ENCODE assay signal across 28 cellular contexts in genomic region chr16:57315401-57315800, GRCh38. TPM values are rescaled to one million over a fixed set of nuclear protein-coding genes. Genes with fewer than 3 reads are reported as not detected.
DNase-seq lines count a peak whose midpoint lies in the region; ATAC-seq, FAIRE-seq and TF ChIP-seq lines count a peak whose summit lies in the region.
"Had no signal": no experiment of that assay in that cellular context is flagged by ENCODE, and none has a peak within 500 bp of the region (broad histone marks: within the 10 kb centered on the region; RNA-seq: fewer than 3 reads in every experiment).

No MANE protein-coding gene starts in this region.

- ATAC-seq in HG03469 (IDR thresholded peaks at IDR 0.05; ENCODE audit: unreplicated experiment), result no peak
- ATAC-seq: naive thymus-derived CD8-positive, alpha-beta T cell; right lobe of liver; WTC11 had no signal

- H3K27me3 Mint-ChIP-seq in nephron (ENCODE audit: low read depth) (no peaks in the 10 kb centered on the region), HFFc6 (ENCODE audit: insufficient read depth) (peaks cover 16% of the 10 kb centered on the region)
- H3K27me3 Mint-ChIP-seq: CD4-positive, alpha-beta T cell had no signal

- H3K4me1 ChIP-seq in ascending aorta, result peaks cover 21 to 49% of the 10 kb centered on the region in 2 donors
- H3K4me1 ChIP-seq: breast epithelium, colonic mucosa had no signal

- no peak overlapping the region for H3K4me3 ChIP-seq in ascending aorta
- H3K4me3 ChIP-seq: adrenal gland, breast epithelium, colonic mucosa, ovary, right lobe of liver had no signal

- no peak for DNase-seq in GM19239 (ENCODE audit: insufficient read length, low spot score)
- no peak for DNase-seq in ascending aorta (ENCODE audit: low spot score in 2 of 2)
- DNase-seq in HFFc6, result no peak
- DNase-seq in GDM1 (lab: John Stamatoyannopoulos, UW), result no peak
- no peak for DNase-seq in SW 1271 (lab: John Stamatoyannopoulos, UW)
- DNase-seq: activated CD4-positive, alpha-beta T cell treated with anti-CD3 and anti-CD28 coated beads, Interleukin-2, amount 50 U/mL, for 4 hours; activated effector memory CD4-positive, alpha-beta T cell treated with anti-CD3 and anti-CD28 coated beads, Interleukin-2, amount 50 U/mL, for 16 hours; activated T-cell treated with anti-CD3 and anti-CD28 coated beads for 4 hours; CD4-positive, alpha-beta T cell; colonic mucosa; glutamatergic neuron; Kasumi-1; naive thymus-derived CD8-positive, alpha-beta T cell; NCI-H1092 treated with DMSO at 0.1 percent for 48 hours; NCI-H2029 treated with DMSO at 0.1 percent for 48 hours; ovary; right lobe of liver; stimulated activated CD4-positive, alpha-beta T cell treated with anti-CD3 and anti-CD28 coated beads, Interleukin-15, amount 100 ng/mL, for 24 hours; T-helper 9 cell had no signal

- TF ChIP-seq CTCF in ascending aorta (IDR thresholded peaks at IDR 0.05) (no peak), nephron (IDR thresholded peaks at IDR 0.05; ENCODE audit: unreplicated experiment in 3 of 3) (no peak), HFFc6 (IDR thresholded peaks at IDR 0.05) (no peak)

- intact Hi-C loops in ascending aorta (cut with DNase I), result loop anchor here (5.0 kb wide), 1 partner anchor 102 kb away; no protein-coding TSS in a partner anchor

- FAIRE-seq in A204.1 (lab: Jason Lieb, UNC), result peak; percentile 83
- peak; percentile 4 for FAIRE-seq in GM19239 (lab: Jason Lieb, UNC)
- FAIRE-seq: G401.6 had no signal

- no peaks in the 10 kb centered on the region for H3K9me3 Mint-ChIP-seq in nephron
- H3K9me3 Mint-ChIP-seq in HFFc6, result no peaks in the 10 kb centered on the region
- H3K9me3 Mint-ChIP-seq: CD4-positive, alpha-beta T cell; mesothelial cell of epicardium; naive thymus-derived CD8-positive, alpha-beta T cell; WTC11 had no signal

- H3K36me3 Mint-ChIP-seq in nephron (ENCODE audit: low read depth) (no peaks in the 10 kb centered on the region), HFFc6 (ENCODE audit: low read depth) (no peaks in the 10 kb centered on the region)
- H3K36me3 Mint-ChIP-seq: mesothelial cell of epicardium; naive thymus-derived CD8-positive, alpha-beta T cell; WTC11 had no signal

- H3K27ac Mint-ChIP-seq in nephron (peak overlapping the region; percentile 59 to 73 (median 61)), HFFc6 (no peak overlapping the region)
- H3K27ac Mint-ChIP-seq: mesothelial cell of epicardium, WTC11 had no signal

- H3K27me3 ChIP-seq in ascending aorta, result no peaks in the 10 kb centered on the region
- H3K27me3 ChIP-seq: adrenal gland, breast epithelium, colonic mucosa, ovary, right lobe of liver had no signal

- H3K4me3 Mint-ChIP-seq in nephron (no peak overlapping the region), HFFc6 (no peak overlapping the region)
- H3K4me3 Mint-ChIP-seq: CD4-positive, alpha-beta T cell; mesothelial cell of epicardium; WTC11 had no signal

- peak overlapping the region; percentile 91 to 96 for H3K27ac ChIP-seq in ascending aorta
- H3K27ac ChIP-seq: breast epithelium, colonic mucosa, ovary, right lobe of liver had no signal

- H3K4me1 Mint-ChIP-seq in nephron, result peaks cover 16% of the 10 kb centered on the region
- H3K4me1 Mint-ChIP-seq in HFFc6 (ENCODE audit: low read depth), result peaks cover 24% of the 10 kb centered on the region

- no peaks in the 10 kb centered on the region for H3K36me3 ChIP-seq in ascending aorta
- H3K36me3 ChIP-seq: adrenal gland, breast epithelium, colonic mucosa, ovary, right lobe of liver had no signal

- H3K9me3 ChIP-seq in ascending aorta, result no peaks in the 10 kb centered on the region
- H3K9me3 ChIP-seq: adrenal gland, breast epithelium, colonic mucosa, ovary, right lobe of liver had no signal

RNA-seq across cellular contexts. Expression of gene PLLP, which starts 30.9 kb away (rescaled TPM):
- 0.21 TPM for total RNA-seq in ascending aorta
- total RNA-seq in HFFc6 (2021; fragmentation: NEBNext Ultra II Directional; extraction: Animal tissue kit (Norgen Biotek cat#: 25700)), result not detected

RNA-seq across cellular contexts. Expression of gene CCL22, which starts 43.2 kb away (rescaled TPM):
- total RNA-seq in ascending aorta, result not detected
- total RNA-seq in HFFc6 (2021; fragmentation: NEBNext Ultra II Directional; extraction: Animal tissue kit (Norgen Biotek cat#: 25700)), result not detected
- total RNA-seq: CD4-positive, alpha-beta T cell; mesothelial cell of epicardium; RPMI7951 had no signal

RNA-seq across cellular contexts. Expression of gene CX3CL1, which starts 56.9 kb away (rescaled TPM):
- total RNA-seq in ascending aorta, result 251 TPM
- total RNA-seq in HFFc6 (2021; fragmentation: NEBNext Ultra II Directional; extraction: Animal tissue kit (Norgen Biotek cat#: 25700)), result not detected
- total RNA-seq: CD4-positive, alpha-beta T cell; naive thymus-derived CD8-positive, alpha-beta T cell had no signal

Comparison
In these comparisons a context has a peak if more than half of its experiments do, and no peak if none do; other contexts are left out.
1. RNA of gene CX3CL1, which starts 56.9 kb away (total RNA-seq): 251 TPM in ascending aorta (single experiment); not detected in HFFc6; every median in the first group is over 100 times any median in the second.